29 cellular contexts compared by ENCODE assay signal in genomic region chr12:57717131-57717530, GRCh38.
"Had no signal": no experiment of that assay in that cellular context is flagged by ENCODE, and none has a peak within 500 bp of the region (broad histone marks: within the 10 kb centered on the region; RNA-seq: fewer than 3 reads in every experiment).

No MANE protein-coding gene starts in this region.

- H3K9me3 ChIP-seq: left lung, lower lobe of right lung, neutrophil, ovary, tibial nerve, upper lobe of left lung, vagina had no signal

- H3K4me3 ChIP-seq: left lung, lower lobe of right lung, neural progenitor cell, ovary, skin epidermis, tibial nerve, upper lobe of left lung, vagina had no signal

- H3K9me3 Mint-ChIP-seq: immature natural killer cell; naive B cell; natural killer cell; neural progenitor cell; stimulated activated naive CD8-positive, alpha-beta T cell treated with anti-CD3 and anti-CD28 coated beads, Interleukin-15, Interleukin-2, amounts not matched to agents 100 ng/mL and 50 ng/mL, for 24 hours had no signal

- H3K27me3 Mint-ChIP-seq: naive B cell; progenitor cell of endocrine pancreas; stimulated activated naive CD8-positive, alpha-beta T cell treated with anti-CD3 and anti-CD28 coated beads, Interleukin-15, Interleukin-2, amounts not matched to agents 100 ng/mL and 50 ng/mL, for 24 hours had no signal

- H3K27ac ChIP-seq: left lung, lower lobe of right lung, neural progenitor cell, neutrophil, ovary, skin epidermis, tibial nerve, upper lobe of left lung, vagina had no signal

- H3K4me3 Mint-ChIP-seq: immature natural killer cell; mesothelial cell of epicardium; naive B cell; natural killer cell; nephron progenitor cell; neural progenitor cell; stimulated activated naive CD8-positive, alpha-beta T cell treated with anti-CD3 and anti-CD28 coated beads, Interleukin-15, Interleukin-2, amounts not matched to agents 100 ng/mL and 50 ng/mL, for 24 hours had no signal

- H3K4me1 ChIP-seq: left lung, lower lobe of right lung, neural progenitor cell, tibial nerve, upper lobe of left lung, vagina had no signal

- H3K36me3 ChIP-seq: neural progenitor cell, ovary had no signal

- DNase-seq: hypothalamus; immature natural killer cell; kidney; left colon; left lung; lower lobe of right lung; mammary epithelial cell; mesenchymal stem cell; naive B cell; natural killer cell; nephron progenitor cell; occipital lobe; ovary; right cardiac atrium; stimulated activated CD4-positive, alpha-beta T cell treated with anti-CD3 and anti-CD28 coated beads, Interleukin-12 subunit alpha, Interleukin-12 subunit beta, amount 100 ng/mL, for 4 hours; stimulated activated CD4-positive, alpha-beta T cell treated with anti-CD3 and anti-CD28 coated beads, Interleukin-15, amount 100 ng/mL, for 24 hours; stimulated activated CD4-positive, alpha-beta T cell treated with anti-CD3 and anti-CD28 coated beads, Interleukin-4, amount 100 ng/mL, for 1 hour; stimulated activated naive CD4-positive, alpha-beta T cell; upper lobe of left lung had no signal

- H3K27ac Mint-ChIP-seq: immature natural killer cell; mesothelial cell of epicardium; naive B cell; natural killer cell; nephron progenitor cell; neural progenitor cell; progenitor cell of endocrine pancreas; stimulated activated naive CD8-positive, alpha-beta T cell treated with anti-CD3 and anti-CD28 coated beads, Interleukin-15, Interleukin-2, amounts not matched to agents 100 ng/mL and 50 ng/mL, for 24 hours had no signal

- H3K27me3 ChIP-seq: left lung, neural progenitor cell, neutrophil, ovary, tibial nerve, upper lobe of left lung, vagina had no signal

- H3K4me1 Mint-ChIP-seq: mesothelial cell of epicardium, nephron progenitor cell, neural progenitor cell had no signal

- ATAC-seq: left colon, left lung, lower lobe of right lung, natural killer cell, right cardiac atrium, sciatic nerve had no signal

- FAIRE-seq: islet of Langerhans, kidney had no signal
